ENCODE assay signal across 3 cellular contexts in genomic region chr15:67453703-67454102, GRCh38.
DNase-seq lines count a peak whose midpoint lies in the region; ATAC-seq, FAIRE-seq and TF ChIP-seq lines count a peak whose summit lies in the region.
"Not testable (repeated sequence)": the region's sequence is repeated elsewhere in the genome, so short reads cannot be mapped to it uniquely, and the experiment has no call there.

No MANE protein-coding gene starts in this region.

- H3K79me2 ChIP-seq in K562 (ENCODE audit: control insufficient read depth, insufficient read depth, low read length); HepG2 (ENCODE audit: insufficient read depth, low read length): not testable (repeated sequence)

- not testable (repeated sequence) for TF ChIP-seq CTCF in K562 (IDR thresholded peaks at IDR 0.05 in 2 of 3, conservative IDR thresholded peaks at IDR 0.05 in 1 of 3; ENCODE audit: insufficient read depth in 2 of 3, low read depth in 1 of 3, low read length in 3 of 3); HepG2 (CRISPR knock-in tag; IDR thresholded peaks at IDR 0.05)

- TF ChIP-seq POLR2A in K562 (conservative IDR thresholded peaks at IDR 0.05); HepG2 (IDR thresholded peaks at IDR 0.05; ENCODE audit: insufficient read depth in 1 of 2, low read depth in 2 of 2, low read length in 2 of 2): not testable (repeated sequence)

- not testable (repeated sequence) for TF ChIP-seq RAD21 in K562 (CRISPR knock-in tag; conservative IDR thresholded peaks at IDR 0.05 in 1 of 2, IDR thresholded peaks at IDR 0.05 in 1 of 2); HepG2 (CRISPR knock-in tag; IDR thresholded peaks at IDR 0.05)

- H3K36me3 ChIP-seq in K562 (ENCODE audit: control insufficient read depth, insufficient read depth, low read length); HepG2 (replicated peaks in 1 of 2; ENCODE audit: control insufficient read depth in 1 of 2, insufficient read depth in 2 of 2, low read length in 2 of 2): not testable (repeated sequence)

- intact Hi-C loops in K562 (cut with micrococcal nuclease): loop anchor here (10.0 kb wide), 1 partner anchor 281 kb away; no protein-coding TSS in a partner anchor
- intact Hi-C loops in HepG2 (cut with micrococcal nuclease; ENCODE audit: unreplicated experiment): not testable (repeated sequence)

- in situ Hi-C loops in K562 (cut with MboI); HepG2 (cut with HindIII; ENCODE audit: extremely low pct_ligation_motif_present, low pct_unique_long_range_greater_than_20kb): not testable (repeated sequence)

- H2AFZ ChIP-seq in K562 (ENCODE audit: low read depth, low read length); HepG2 (ENCODE audit: low read length): not testable (repeated sequence)

- not testable (repeated sequence) for H3K9me1 ChIP-seq in K562 (ENCODE audit: control insufficient read depth, insufficient read depth, low read length)

- POLR2A ChIA-PET in K562 (lab: Yijun Ruan, JAX); HepG2 (lab: Yijun Ruan, JAX): not testable (repeated sequence)

- BruUV-seq in K562 (replicated peaks; lab: Mats Ljungman, UMichigan); HepG2 (replicated peaks; lab: Mats Ljungman, UMichigan): not testable (repeated sequence)

- H3K4me3 ChIP-seq in K562; HepG2 (replicated peaks in 1 of 3; ENCODE audit: insufficient read depth in 1 of 3, low read depth in 2 of 3, low read length in 3 of 3): not testable (repeated sequence)

- not testable (repeated sequence) for H3K9ac ChIP-seq in K562 (ENCODE audit: insufficient read depth in 1 of 2, low read depth in 2 of 2, low read length in 2 of 2); HepG2 (ENCODE audit: insufficient read depth, low read depth, low read length)

- CTCF ChIA-PET in K562 (lab: Yijun Ruan, JAX; ENCODE audit: low intra/inter-chr PET ratio) (interaction anchor here (0.6 kb wide), 1 partner anchor 382 kb away, joined by 3 read pairs; no protein-coding TSS in a partner anchor), HepG2 (lab: Yijun Ruan, JAX; ENCODE audit: low intra/inter-chr PET ratio, low total read pairs) (interaction anchor here (4.2 kb wide), 1 partner anchor 382 kb away, joined by 50 read pairs; no protein-coding TSS in a partner anchor)

- not testable (repeated sequence) for H3K4me2 ChIP-seq in K562 (ENCODE audit: insufficient read depth, low read length); HepG2 (ENCODE audit: low read depth, low read length)

- not testable (repeated sequence) for FAIRE-seq in K562 (lab: Jason Lieb, UNC); HepG2 (lab: Jason Lieb, UNC)

- ATAC-seq in K562, HepG2: not testable (repeated sequence)

- H4K20me1 ChIP-seq in K562 (replicated peaks; ENCODE audit: control insufficient read depth, insufficient read depth, low read length); HepG2 (ENCODE audit: insufficient read depth, low read length): not testable (repeated sequence)

- not testable (repeated sequence) for H3K9me3 ChIP-seq in K562 (replicated peaks; ENCODE audit: control insufficient read depth, insufficient read depth, low read depth, low read length); HepG2 (ENCODE audit: low read length)

- not testable (repeated sequence) for TF ChIP-seq EP300 in K562 (IDR thresholded peaks at IDR 0.05; ENCODE audit: low read length); HepG2 (IDR thresholded peaks at IDR 0.05; ENCODE audit: low read depth in 2 of 2, low read length in 2 of 2); HepG2 (CRISPR knock-in tag; IDR thresholded peaks at IDR 0.05; ENCODE audit: borderline replicate concordance)

- DNase-seq in NCI-H460 (ENCODE audit: extremely low read depth, low read depth): peak; percentile 49
- not testable (repeated sequence) for DNase-seq in K562 (ENCODE audit: extremely low read depth in 1 of 4, low spot score in 3 of 4); HepG2 (ENCODE audit: low spot score)

- not testable (repeated sequence) for H3K27me3 ChIP-seq in K562 (ENCODE audit: control insufficient read depth in 2 of 2, insufficient read depth in 2 of 2, low read length in 2 of 2); HepG2 (ENCODE audit: control insufficient read depth in 1 of 2, insufficient read depth in 2 of 2, low read length in 2 of 2)

- H3K4me1 ChIP-seq in K562 (replicated peaks in 1 of 2; ENCODE audit: control insufficient read depth in 2 of 2, insufficient read depth in 2 of 2, low read length in 2 of 2); HepG2 (ENCODE audit: insufficient read depth, low read length): not testable (repeated sequence)

- WGBS in K562 (ENCODE audit: insufficient coverage, low coverage, missing lambda C conversion rate): 48% methylated on average over 11 of the region's 11 CpGs
- WGBS in HepG2 (ENCODE audit: low lambda C conversion rate): 71% methylated on average over 9 of the region's 11 CpGs

- not testable (repeated sequence) for H3K27ac ChIP-seq in K562 (ENCODE audit: extremely low read depth, low read depth, low read length); HepG2 (ENCODE audit: extremely low read length, insufficient read depth, low read length)

TF ChIP-seq in K562, 482 proteins besides CTCF, POLR2A, EP300 and RAD21:
- 0 out of 2 replicates have a peak, but pooled peaks have one; percentile 14 for TF ChIP-seq ZBTB33 (CRISPR knock-in tag; IDR thresholded peaks at IDR 0.05)

TF ChIP-seq in HepG2, 621 proteins besides CTCF, POLR2A, EP300 and RAD21:
- TF ChIP-seq ZBTB33 (CRISPR knock-in tag; IDR thresholded peaks at IDR 0.05): peak; percentile 94
- TF ChIP-seq POGZ (CRISPR knock-in tag; IDR thresholded peaks at IDR 0.05): 0 out of 2 replicates have a peak, but pooled peaks have one; percentile 21
- TF ChIP-seq FOXA3 (CRISPR knock-in tag; IDR thresholded peaks at IDR 0.05): peak; percentile 50
- TF ChIP-seq FOXA1 (IDR thresholded peaks at IDR 0.05): not testable (repeated sequence)
- 0 out of 2 replicates have a peak, but pooled peaks have one; percentile 27 for TF ChIP-seq FOXA1 (CRISPR knock-in tag; IDR thresholded peaks at IDR 0.05)
- TF ChIP-seq, protein P1, sequence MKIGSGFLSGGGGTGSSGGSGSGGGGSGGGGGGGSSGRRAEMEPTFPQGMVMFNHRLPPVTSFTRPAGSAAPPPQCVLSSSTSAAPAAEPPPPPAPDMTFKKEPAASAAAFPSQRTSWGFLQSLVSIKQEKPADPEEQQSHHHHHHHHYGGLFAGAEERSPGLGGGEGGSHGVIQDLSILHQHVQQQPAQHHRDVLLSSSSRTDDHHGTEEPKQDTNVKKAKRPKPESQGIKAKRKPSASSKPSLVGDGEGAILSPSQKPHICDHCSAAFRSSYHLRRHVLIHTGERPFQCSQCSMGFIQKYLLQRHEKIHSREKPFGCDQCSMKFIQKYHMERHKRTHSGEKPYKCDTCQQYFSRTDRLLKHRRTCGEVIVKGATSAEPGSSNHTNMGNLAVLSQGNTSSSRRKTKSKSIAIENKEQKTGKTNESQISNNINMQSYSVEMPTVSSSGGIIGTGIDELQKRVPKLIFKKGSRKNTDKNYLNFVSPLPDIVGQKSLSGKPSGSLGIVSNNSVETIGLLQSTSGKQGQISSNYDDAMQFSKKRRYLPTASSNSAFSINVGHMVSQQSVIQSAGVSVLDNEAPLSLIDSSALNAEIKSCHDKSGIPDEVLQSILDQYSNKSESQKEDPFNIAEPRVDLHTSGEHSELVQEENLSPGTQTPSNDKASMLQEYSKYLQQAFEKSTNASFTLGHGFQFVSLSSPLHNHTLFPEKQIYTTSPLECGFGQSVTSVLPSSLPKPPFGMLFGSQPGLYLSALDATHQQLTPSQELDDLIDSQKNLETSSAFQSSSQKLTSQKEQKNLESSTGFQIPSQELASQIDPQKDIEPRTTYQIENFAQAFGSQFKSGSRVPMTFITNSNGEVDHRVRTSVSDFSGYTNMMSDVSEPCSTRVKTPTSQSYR (CRISPR knock-in tag; IDR thresholded peaks at IDR 0.05; ENCODE audit: borderline replicate concordance): peak; percentile 74
